In the genomic region with DNA sequence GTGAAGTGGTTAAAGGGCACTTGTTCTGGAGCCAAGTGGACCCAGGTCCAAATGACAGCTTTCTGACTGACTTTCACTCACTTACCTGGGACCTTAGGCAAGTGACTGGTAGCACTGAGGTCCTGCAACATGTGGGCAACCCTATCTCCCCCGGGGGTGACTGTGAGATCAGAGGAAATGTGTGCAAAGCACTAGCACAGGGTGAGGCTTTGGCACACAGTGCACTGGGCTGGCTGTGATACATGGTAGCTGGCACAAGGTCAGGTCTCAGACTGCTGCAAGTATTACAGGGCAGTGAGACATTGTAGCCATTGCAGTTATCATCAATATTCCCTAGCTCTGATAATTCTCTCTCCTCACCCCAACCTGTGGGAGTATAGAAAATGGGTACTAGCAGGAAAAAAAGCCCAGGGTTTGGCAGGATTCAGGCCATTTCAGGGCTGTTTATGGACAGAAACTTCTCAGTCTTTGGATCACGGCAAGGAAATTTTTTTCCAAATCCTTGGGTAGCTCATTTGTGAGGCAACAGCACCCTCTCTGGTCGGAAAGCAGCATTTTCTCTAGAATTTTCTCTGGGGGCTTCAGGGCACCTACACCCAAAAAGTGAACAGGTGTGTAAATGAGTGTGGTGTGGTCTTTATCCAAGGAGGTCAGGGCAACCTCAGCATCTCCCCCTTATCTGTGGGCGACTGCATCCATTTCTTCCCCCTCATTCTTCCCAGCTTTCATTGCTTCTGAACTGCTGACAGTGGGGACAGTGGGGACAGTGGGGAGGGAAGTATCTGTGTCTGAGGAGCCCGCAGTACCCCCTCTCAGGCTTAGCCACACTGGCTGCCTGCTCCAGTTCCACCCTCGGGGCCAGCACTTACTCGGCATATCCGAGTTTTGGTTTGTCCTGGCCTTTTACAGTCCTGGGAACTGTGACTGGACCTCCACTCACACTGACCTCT, we compare ENCODE assay signal across 8 cellular contexts.
DNase-seq lines count a peak whose midpoint lies in the region; TF ChIP-seq lines count a peak whose summit lies in the region.

No MANE protein-coding gene starts in this region.

- DNase-seq in D341Med (ENCODE audit: low spot score): peak; percentile 69
- no peak for DNase-seq in LNCaP clone FGC (ENCODE audit: low read depth)
- DNase-seq in T47D (ENCODE audit: low read depth in 1 of 2, low spot score in 1 of 2): peak; percentile 56 to 75
- peak; percentile 67 for DNase-seq in left kidney (ENCODE audit: low read depth, low spot score)
- DNase-seq in ecto neural progenitor cell (ENCODE audit: low spot score): no peak
- no peak for DNase-seq in T-helper 2 cell treated with Interferon-gamma antibody and Interleukin-4, amounts not matched to agents 5 μg/mL and 100 μg/mL, for 36 hours (ENCODE audit: low spot score)
- DNase-seq in activated gamma-delta T cell (lab: John Stamatoyannopoulos, UW): no peak
- no peak for DNase-seq in NCI-H2029 (lab: John Stamatoyannopoulos, UW)

- peaks cover 3% of the 10 kb centered on the region for H3K27me3 Mint-ChIP-seq in T-helper 2 cell treated with Interferon-gamma antibody and Interleukin-4, amounts not matched to agents 5 μg/mL and 100 μg/mL, for 36 hours (ENCODE audit: low read depth)

- H3K4me3 Mint-ChIP-seq in T-helper 2 cell treated with Interferon-gamma antibody and Interleukin-4, amounts not matched to agents 5 μg/mL and 100 μg/mL, for 36 hours: no peak overlapping the region

- H3K36me3 Mint-ChIP-seq in T-helper 2 cell treated with Interferon-gamma antibody and Interleukin-4, amounts not matched to agents 5 μg/mL and 100 μg/mL, for 36 hours (ENCODE audit: low read depth): no peaks in the 10 kb centered on the region

- no peaks in the 10 kb centered on the region for H3K9me3 Mint-ChIP-seq in T-helper 2 cell treated with Interferon-gamma antibody and Interleukin-4, amounts not matched to agents 5 μg/mL and 100 μg/mL, for 36 hours

- H3K27ac Mint-ChIP-seq in T-helper 2 cell treated with Interferon-gamma antibody and Interleukin-4, amounts not matched to agents 5 μg/mL and 100 μg/mL, for 36 hours: no peak overlapping the region

- TF ChIP-seq CTCF in LNCaP clone FGC (IDR thresholded peaks at IDR 0.05; ENCODE audit: control insufficient read depth, extremely low read depth, insufficient read depth): peak; percentile 63

- in situ Hi-C loops in T47D (cut with HindIII; ENCODE audit: low pct_unique_long_range_greater_than_20kb, low sequenced_read_pairs): no loop called here

- H3K4me3 ChIP-seq in LNCaP clone FGC (ENCODE audit: low read depth, low read length): no peak overlapping the region

- H3K4me1 Mint-ChIP-seq in T-helper 2 cell treated with Interferon-gamma antibody and Interleukin-4, amounts not matched to agents 5 μg/mL and 100 μg/mL, for 36 hours (ENCODE audit: low read depth): no peaks in the 10 kb centered on the region

Comparison
In these comparisons a context has a peak if more than half of its experiments do, and no peak if none do; other contexts are left out.
1. DNase-seq: peak in D341Med (single experiment), T47D (2 of 2) and left kidney (single experiment); none in LNCaP clone FGC (single experiment), ecto neural progenitor cell (single experiment), T-helper 2 cell treated with Interferon-gamma antibody and Interleukin-4, amounts not matched to agents 5 μg/mL and 100 μg/mL, for 36 hours (single experiment), activated gamma-delta T cell (single experiment) and NCI-H2029 (single experiment).